In the genomic region with DNA sequence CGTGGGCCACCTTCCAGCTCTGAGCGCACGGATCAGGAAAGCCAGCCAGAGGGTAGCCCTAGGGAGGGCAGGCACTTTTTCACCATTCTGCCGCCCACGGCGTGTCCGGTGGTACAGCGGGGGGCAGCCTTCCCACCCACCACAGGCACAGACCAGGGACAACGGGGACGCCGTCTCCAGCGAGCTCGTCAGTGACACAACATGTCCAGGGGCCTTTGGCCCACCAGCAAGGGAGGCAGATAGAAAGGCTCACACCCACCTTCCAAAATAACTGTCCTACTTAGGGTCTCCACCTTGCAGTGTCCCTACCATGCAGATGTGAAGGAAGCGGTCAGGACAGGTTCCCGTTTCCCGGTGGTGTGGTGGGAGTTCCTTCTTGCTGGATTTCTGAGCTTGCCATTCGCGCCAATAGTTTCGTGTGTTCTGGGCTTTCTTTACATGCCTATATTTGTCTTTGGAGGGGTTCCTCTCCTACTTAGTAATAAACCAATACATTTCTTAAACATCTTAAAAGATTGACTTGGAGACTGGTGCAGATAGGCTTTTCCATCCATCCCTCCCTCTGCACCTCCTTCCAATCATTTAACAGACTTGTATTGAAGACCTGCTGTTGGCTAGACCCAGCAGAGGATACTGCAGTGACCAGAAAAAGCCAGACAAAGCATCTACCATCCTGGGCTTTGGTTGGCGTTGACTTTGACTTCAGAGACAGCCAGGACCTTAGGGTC, we compare ENCODE assay signal across 8 cellular contexts. TPM values are rescaled to one million over a fixed set of nuclear protein-coding genes. Genes with fewer than 3 reads are reported as not detected.
DNase-seq lines count a peak whose midpoint lies in the region; ATAC-seq, FAIRE-seq and TF ChIP-seq lines count a peak whose summit lies in the region.

No MANE protein-coding gene starts in this region.

- DNase-seq in keratinocyte (ENCODE audit: low read depth, low spot score) (no peak), thoracic aorta (ENCODE audit: low spot score) (no peak), erythroblast (lab: John Stamatoyannopoulos, UW) (no peak)

- H3K27ac ChIP-seq in angular gyrus (ENCODE audit: low read depth, low read length): peak overlapping the region; percentile 87
- peak overlapping the region; percentile 79 for H3K27ac ChIP-seq in keratinocyte (ENCODE audit: control insufficient read depth, insufficient read depth, low read length)
- H3K27ac ChIP-seq in thoracic aorta: peak overlapping the region; percentile 96 to 97

- TF ChIP-seq CTCF in keratinocyte (optimal IDR thresholded peaks at IDR 0.05 in 1 of 3, IDR thresholded peaks at IDR 0.05 in 1 of 3, conservative IDR thresholded peaks at IDR 0.05 in 1 of 3; ENCODE audit: extremely low read depth in 1 of 3, insufficient read depth in 2 of 3, low read length in 3 of 3) (no peak), thoracic aorta (IDR thresholded peaks at IDR 0.05) (no peak)

- no peaks in the 10 kb centered on the region for H3K9me3 ChIP-seq in keratinocyte (ENCODE audit: control insufficient read depth, low read depth, low read length)
- H3K9me3 ChIP-seq in thoracic aorta: no peaks in the 10 kb centered on the region

- H3K4me2 ChIP-seq in keratinocyte (ENCODE audit: control insufficient read depth, extremely low read depth, insufficient read depth, low read depth, low read length): peak overlapping the region; percentile 96

- no peak for TF ChIP-seq POLR2A in erythroblast (IDR thresholded peaks at IDR 0.05; ENCODE audit: low read length)

- H3K4me3 ChIP-seq in keratinocyte (ENCODE audit: control insufficient read depth in 2 of 3, extremely low read depth in 1 of 3, insufficient read depth in 2 of 3, low read depth in 1 of 3, low read length in 3 of 3): peak overlapping the region; percentile 68 to 85 (median 71)
- H3K4me3 ChIP-seq in thoracic aorta: peak overlapping the region; percentile 93

- H3K9ac ChIP-seq in keratinocyte (ENCODE audit: control insufficient read depth, extremely low read depth, insufficient read depth, low read length): peak overlapping the region; percentile 89

- peaks cover 2 to 3% of the 10 kb centered on the region in 2 experiments for H3K36me3 ChIP-seq in keratinocyte (ENCODE audit: control insufficient read depth in 2 of 2, extremely low read depth in 1 of 2, insufficient read depth in 2 of 2, low read length in 2 of 2)
- H3K36me3 ChIP-seq in thoracic aorta: no peaks in the 10 kb centered on the region

- H4K20me1 ChIP-seq in keratinocyte (ENCODE audit: control insufficient read depth, extremely low read depth, insufficient read depth, low read length): no peaks in the 10 kb centered on the region

- H3K27me3 ChIP-seq in keratinocyte (ENCODE audit: control insufficient read depth, extremely low read depth, insufficient read depth, low read length): no peaks in the 10 kb centered on the region
- H3K27me3 ChIP-seq in thoracic aorta (replicated peaks; ENCODE audit: insufficient read depth): no peaks in the 10 kb centered on the region

- H3K79me2 ChIP-seq in keratinocyte (ENCODE audit: control insufficient read depth, insufficient read depth, low read length): peaks cover 52% of the 10 kb centered on the region

- peak overlapping the region; percentile 85 for H2AFZ ChIP-seq in keratinocyte (ENCODE audit: control insufficient read depth, low read length)

- ATAC-seq in GM19023 (IDR thresholded peaks at IDR 0.05; ENCODE audit: unreplicated experiment) (peak; percentile 10), HG03432 (IDR thresholded peaks at IDR 0.05; ENCODE audit: unreplicated experiment) (peak; percentile 4), thoracic aorta (ENCODE audit: insufficient number of reproducible peaks, low FRiP score, low read depth) (peak; percentile 31), GM18858 (IDR thresholded peaks at IDR 0.05; ENCODE audit: unreplicated experiment) (no peak), GM21447 (IDR thresholded peaks at IDR 0.05; ENCODE audit: unreplicated experiment) (no peak)

- FAIRE-seq in keratinocyte (lab: Jason Lieb, UNC): peak; percentile 9

- H3K4me1 ChIP-seq in keratinocyte (ENCODE audit: control insufficient read depth, extremely low read depth, insufficient read depth, low read length) (peaks cover 14% of the 10 kb centered on the region), thoracic aorta (ENCODE audit: control insufficient read depth in 1 of 2, low read depth in 2 of 2) (peaks cover 12 to 31% of the 10 kb centered on the region in 2 donors)

- no peaks in the 10 kb centered on the region for H3K9me1 ChIP-seq in keratinocyte (ENCODE audit: control insufficient read depth, extremely low read depth, insufficient read depth, low read length)

- dilution Hi-C loops in keratinocyte (cut with MboI; ENCODE audit: extremely low pct_ligation_motif_present, low sequenced_read_pairs): no loop called here

RNA-seq across cellular contexts. Expression of gene ASB1, which starts 0.9 kb away (rescaled TPM):
- polyA plus RNA-seq in keratinocyte: 11.8 to 16.7 TPM (median 13.0 TPM) in 3 replicates
- polyA plus RNA-seq in keratinocyte (2011; ENCODE audit: low read depth): 7.1 TPM
- 7.7 and 15.3 TPM in 2 replicates for polyA plus RNA-seq in keratinocyte (2011; cell fraction: cytosol; rRNA removed)
- 26.1 and 32.2 TPM in 2 replicates for polyA plus RNA-seq in keratinocyte (2011; cell fraction: nucleus; rRNA removed)
- 10.8 and 18.4 TPM in 2 replicates for polyA plus RNA-seq in keratinocyte (2012; ENCODE audit: low replicate concordance)
- polyA minus RNA-seq in keratinocyte: 7.2 to 27.3 TPM (median 11.8 TPM) in 3 replicates
- 11.5 TPM for polyA minus RNA-seq in keratinocyte (2011; cell fraction: cytosol; rRNA and poly(A)+ RNA removed)
- polyA minus RNA-seq in keratinocyte (2011; cell fraction: nucleus; rRNA and poly(A)+ RNA removed): 8.8 and 12.2 TPM in 2 replicates
- 10 to 100 TPM; 30.3 to 48.7 TPM for total RNA-seq in thoracic aorta

Comparison
In these comparisons a context has a peak if more than half of its experiments do, and no peak if none do; other contexts are left out.
1. ATAC-seq: peak in GM19023 (single experiment), HG03432 (single experiment) and thoracic aorta (single experiment); none in GM18858 (single experiment) and GM21447 (single experiment).
2. Peak in every context shown above with its lines, with median percentiles within 50 percentile points of each other: H3K27ac ChIP-seq.